Comparison of ENCODE assay signal across 1 cellular context in genomic region chr2:176136375-176137248, GRCh38.
TF ChIP-seq lines count a peak whose summit lies in the region.

No MANE protein-coding gene starts in this region.

TF ChIP-seq in HEK293, 187 proteins besides CTCF, POLR2A, EP300 and RAD21 (continued from another document):
- TF ChIP-seq ZBTB26 (tag by site-specific recombination; optimal IDR thresholded peaks at IDR 0.05) = peak; percentile 37
- no peak for TF ChIP-seq ZNF76 (tag by site-specific recombination; IDR thresholded peaks at IDR 0.05; ENCODE audit: borderline replicate concordance, low read depth)
- TF ChIP-seq ZSCAN18 (tag by site-specific recombination; IDR thresholded peaks at IDR 0.05) = no peak
- TF ChIP-seq IKZF3 (tag by site-specific recombination; IDR thresholded peaks at IDR 0.05) = peak; percentile 79
- TF ChIP-seq ZNF792 (tag by site-specific recombination; IDR thresholded peaks at IDR 0.05) = no peak
- no peak for TF ChIP-seq ZNF585B (tag by site-specific recombination; IDR thresholded peaks at IDR 0.05)
- TF ChIP-seq ZNF423 (tag by site-specific recombination; IDR thresholded peaks at IDR 0.05) = no peak
- no peak for TF ChIP-seq ZNF391 (tag by site-specific recombination; IDR thresholded peaks at IDR 0.05; ENCODE audit: borderline replicate concordance, low read depth)
- no peak for TF ChIP-seq ZNF610 (tag by site-specific recombination; IDR thresholded peaks at IDR 0.05; ENCODE audit: borderline replicate concordance)
- TF ChIP-seq ZNF394 (tag by site-specific recombination; IDR thresholded peaks at IDR 0.05; ENCODE audit: borderline replicate concordance) = no peak
- TF ChIP-seq BCL6B (tag by site-specific recombination; IDR thresholded peaks at IDR 0.05) = no peak
- no peak for TF ChIP-seq ZNF138 (tag by site-specific recombination; IDR thresholded peaks at IDR 0.05; ENCODE audit: borderline replicate concordance)
- no peak for TF ChIP-seq ZNF518A (tag by site-specific recombination; conservative IDR thresholded peaks at IDR 0.05; ENCODE audit: low read depth)
